15 cellular contexts compared by ENCODE assay signal in genomic region chr1:161417536-161417935, GRCh38. TPM values are rescaled to one million over a fixed set of nuclear protein-coding genes. Genes with fewer than 3 reads are reported as not detected.
"Had no signal": no experiment of that assay in that cellular context is flagged by ENCODE, and none has a peak within 500 bp of the region (broad histone marks: within the 10 kb centered on the region; RNA-seq: fewer than 3 reads in every experiment).

No MANE protein-coding gene starts in this region.

RNA-seq across cellular contexts. Expression of gene CFAP126, which starts 49.9 kb away (rescaled TPM):
- total RNA-seq: natural killer cell, omental fat pad, osteocyte, posterior vena cava, prostate gland, pulmonary artery endothelial cell, right atrium auricular region, smooth muscle cell, spleen, suprapubic skin, transverse colon, upper lobe of right lung, urinary bladder, uterus had no signal
- polyA plus RNA-seq: neural cell, smooth muscle cell, spleen, urinary bladder had no signal
